Comparison of ENCODE assay signal across 1 cellular context in the genomic region with DNA sequence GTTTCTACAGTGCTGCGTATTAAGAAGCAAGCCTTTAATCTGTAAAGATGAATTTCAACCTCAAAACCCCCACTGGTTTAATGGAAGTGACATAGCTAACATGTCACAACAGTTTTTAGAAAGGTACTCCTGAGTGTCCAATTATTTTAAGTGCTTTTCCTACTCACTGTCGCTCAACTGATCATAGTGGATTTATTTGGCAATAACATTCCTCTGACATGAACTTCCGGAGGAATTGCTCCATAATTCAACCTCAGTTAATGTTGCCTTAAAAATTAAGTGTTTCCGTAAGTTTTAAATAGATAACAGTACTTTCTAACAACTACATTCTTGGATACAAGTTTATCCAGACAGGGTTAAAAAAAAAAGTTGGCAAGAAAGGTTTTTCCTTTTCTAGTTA.
TF ChIP-seq lines count a peak whose summit lies in the region.

No MANE protein-coding gene starts in this region.

TF ChIP-seq in WTC11, 78 proteins besides CTCF, POLR2A, EP300 and RAD21 (continued from another document):
- TF ChIP-seq, protein P1, sequence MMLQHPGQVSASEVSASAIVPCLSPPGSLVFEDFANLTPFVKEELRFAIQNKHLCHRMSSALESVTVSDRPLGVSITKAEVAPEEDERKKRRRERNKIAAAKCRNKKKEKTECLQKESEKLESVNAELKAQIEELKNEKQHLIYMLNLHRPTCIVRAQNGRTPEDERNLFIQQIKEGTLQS (CRISPR knock-in tag; conservative IDR thresholded peaks at IDR 0.05): no peak
- TF ChIP-seq NR3C1 (CRISPR knock-in tag; conservative IDR thresholded peaks at IDR 0.05; ENCODE audit: low read depth): no peak
